27 cellular contexts compared by ENCODE assay signal in the genomic region with DNA sequence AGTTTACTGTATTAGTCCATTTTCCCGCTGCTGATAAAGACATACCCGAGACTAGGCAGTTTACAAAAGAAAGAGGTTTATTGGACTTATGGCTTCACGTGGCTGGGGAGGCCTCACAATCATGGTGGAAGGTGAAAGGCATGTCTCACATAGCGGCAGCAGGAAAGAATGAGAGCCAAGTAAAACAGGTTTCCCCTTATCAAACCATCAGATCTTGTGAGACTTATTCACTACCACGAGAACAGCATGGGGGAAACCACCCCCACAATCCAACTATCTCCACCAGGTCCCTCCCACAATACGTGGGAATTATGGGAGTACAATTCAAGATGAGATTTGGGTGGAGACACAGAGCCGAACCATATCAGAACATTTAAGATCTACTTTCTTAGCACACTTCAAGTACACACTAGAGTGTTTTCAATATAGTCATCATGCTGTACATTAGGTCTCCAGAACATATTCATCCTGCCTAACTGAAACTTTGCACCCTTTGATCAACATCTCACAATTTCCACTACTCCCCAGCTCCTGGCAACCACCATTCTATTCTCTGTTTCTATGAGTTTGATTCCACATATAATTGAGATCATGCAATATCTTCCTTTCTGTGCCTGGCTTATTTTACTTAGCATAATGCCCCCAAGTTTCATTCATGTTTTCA.
"Had no signal": no experiment of that assay in that cellular context is flagged by ENCODE, and none has a peak within 500 bp of the region (broad histone marks: within the 10 kb centered on the region; RNA-seq: fewer than 3 reads in every experiment).

No MANE protein-coding gene starts in this region.

- H3K9me3 ChIP-seq: colonic mucosa, esophagus muscularis mucosa, gastroesophageal sphincter, left lung, prostate gland, right atrium auricular region, thoracic aorta, upper lobe of left lung had no signal

- H3K4me3 Mint-ChIP-seq: dendritic cell treated with granulocyte-macrophage colony-stimulating factor and Interleukin-4, amounts not matched to agents 40 ng/mL and 50 ng/mL, for 4 days; endodermal cell; naive thymus-derived CD8-positive, alpha-beta T cell; nephron progenitor cell had no signal

- H3K79me2 ChIP-seq: hepatocyte had no signal

- DNase-seq: colonic mucosa; effector CD8-positive, alpha-beta T cell; endodermal cell; foreskin keratinocyte; heart left ventricle; kidney; left lung; naive thymus-derived CD8-positive, alpha-beta T cell; nephron progenitor cell; nucleus accumbens; stimulated activated CD4-positive, alpha-beta T cell treated with anti-CD3 and anti-CD28 coated beads, Interleukin-12 subunit alpha, Interleukin-12 subunit beta, amount 100 ng/mL, for 4 hours; stimulated activated CD4-positive, alpha-beta T cell treated with anti-CD3 and anti-CD28 coated beads, Interleukin-1b, Interleukin-23, amount 100 ng/mL, for 48 hours; stimulated activated CD4-positive, alpha-beta T cell treated with anti-CD3 and anti-CD28 coated beads, Interleukin-4, amount 100 ng/mL, for 1 hour; stimulated activated CD8-positive, alpha-beta memory T cell treated with anti-CD3 and anti-CD28 coated beads, Interleukin-4, amount 100 ng/mL, for 48 hours; stimulated activated naive CD4-positive, alpha-beta T cell; upper lobe of left lung had no signal

- ATAC-seq: foreskin keratinocyte; gastroesophageal sphincter; heart left ventricle; left lung; naive thymus-derived CD8-positive, alpha-beta T cell; sciatic nerve had no signal

- H3K27me3 Mint-ChIP-seq: dendritic cell treated with granulocyte-macrophage colony-stimulating factor and Interleukin-4, amounts not matched to agents 40 ng/mL and 50 ng/mL, for 4 days; naive thymus-derived CD8-positive, alpha-beta T cell had no signal

- H3K4me1 ChIP-seq: colonic mucosa, esophagus muscularis mucosa, foreskin keratinocyte, gastroesophageal sphincter, left lung, prostate gland, tibial nerve had no signal

- H3K4me1 Mint-ChIP-seq: naive thymus-derived CD8-positive, alpha-beta T cell had no signal

- H3K27ac Mint-ChIP-seq: dendritic cell treated with granulocyte-macrophage colony-stimulating factor and Interleukin-4, amounts not matched to agents 40 ng/mL and 50 ng/mL, for 4 days; endodermal cell; naive thymus-derived CD8-positive, alpha-beta T cell; nephron progenitor cell had no signal

- H3K27ac ChIP-seq: colonic mucosa, esophagus muscularis mucosa, foreskin keratinocyte, gastroesophageal sphincter, heart left ventricle, hepatocyte, left lung, prostate gland, right atrium auricular region, thoracic aorta, tibial nerve, upper lobe of left lung had no signal

- H3K4me2 ChIP-seq: hepatocyte, smooth muscle cell had no signal

- H3K36me3 Mint-ChIP-seq: naive thymus-derived CD8-positive, alpha-beta T cell had no signal

- H3K36me3 ChIP-seq: colonic mucosa, esophagus muscularis mucosa, gastroesophageal sphincter, heart left ventricle, left lung, prostate gland, right atrium auricular region, thoracic aorta, tibial nerve, upper lobe of left lung had no signal

- H3K4me3 ChIP-seq: colonic mucosa, esophagus muscularis mucosa, gastroesophageal sphincter, heart left ventricle, hepatocyte, left lung, prostate gland, right atrium auricular region, smooth muscle cell, thoracic aorta, tibial nerve, upper lobe of left lung had no signal

- H3K27me3 ChIP-seq: colonic mucosa, esophagus muscularis mucosa, foreskin keratinocyte, gastroesophageal sphincter, heart left ventricle, hepatocyte, left lung, right atrium auricular region, tibial nerve, upper lobe of left lung had no signal

- FAIRE-seq: kidney, urothelium cell line had no signal

- H2AFZ ChIP-seq: hepatocyte had no signal
